9 cellular contexts compared by ENCODE assay signal in genomic region chr3:12201813-12202212, GRCh38. TPM values are rescaled to one million over a fixed set of nuclear protein-coding genes. Genes with fewer than 3 reads are reported as not detected.
"Had no signal": no experiment of that assay in that cellular context is flagged by ENCODE, and none has a peak within 500 bp of the region (broad histone marks: within the 10 kb centered on the region; RNA-seq: fewer than 3 reads in every experiment).

No MANE protein-coding gene starts in this region.

- H3K4me3 ChIP-seq: GM12878 had no signal

- ATAC-seq: GM12878 had no signal

- DNase-seq: GDM1, GF-D8 had no signal

- FAIRE-seq: G401.6, GM12878, GM12891, GM12892, GM18507, GM19239 had no signal

RNA-seq across cellular contexts. Expression of gene TIMP4, which starts 43.1 kb away (rescaled TPM):
- total RNA-seq: G401, GM12878 had no signal
